Comparison of ENCODE assay signal across 8 cellular contexts in genomic region chr2:230712443-230713330, GRCh38. TPM values are rescaled to one million over a fixed set of nuclear protein-coding genes. Genes with fewer than 3 reads are reported as not detected.
DNase-seq lines count a peak whose midpoint lies in the region; ATAC-seq and TF ChIP-seq lines count a peak whose summit lies in the region.

Gene CAB39 (plus strand): TSS chr2:230712842. CDS start chr2:230760002, 47,160 bp downstream.

- H3K27ac Mint-ChIP-seq in WTC11 = peak within 1 kb of the TSS; percentile 93

- H3K27me3 ChIP-seq in AG04450 (ENCODE audit: control insufficient read depth, insufficient read depth, low read length) = no peaks in the 10 kb centered on the region

- DNase-seq in AG04450 (ENCODE audit: low read depth, low spot score) (peak; percentile 67), NCI-H2227 treated with DMSO at 0.1 percent for 48 hours (lab: John Stamatoyannopoulos, UW) (peak; percentile 90), WTC11 (ENCODE audit: low spot score) (peak; percentile 85), cardiac fibroblast (ENCODE audit: low read depth in 2 of 2) (peak; percentile 83 to 91), inferior parietal cortex (ENCODE audit: extremely low spot score) (peak; percentile 91)
- peak; percentile 72 to 80 for DNase-seq in stimulated activated CD4-positive, alpha-beta T cell treated with anti-CD3 and anti-CD28 coated beads, Interleukin-12 subunit alpha, Interleukin-12 subunit beta, amount 100 ng/mL, for 24 hours (ENCODE audit: low read depth in 2 of 2)

- ATAC-seq in GM18873 (IDR thresholded peaks at IDR 0.05; ENCODE audit: low FRiP score, unreplicated experiment) (peak; percentile 69), HG03139 (IDR thresholded peaks at IDR 0.05; ENCODE audit: unreplicated experiment) (peak; percentile 79), WTC11 (peak; percentile 89)

- POLR2A ChIA-PET in AG04450 (lab: Yijun Ruan, JAX) = interaction anchor here (0.7 to 1.0 kb wide), 3 partner anchors 11 to 99 kb away, joined by 3 to 4 read pairs (median 3); no protein-coding TSS in a partner anchor
- POLR2A ChIA-PET in WTC11 (lab: Charles Lee) = no interaction called here

- peak within 1 kb of the TSS; percentile 90 for H3K27ac ChIP-seq in AG04450 (ENCODE audit: low read depth, low read length)

- peak within 1 kb of the TSS; percentile 96 for H3K4me3 Mint-ChIP-seq in WTC11

- H3K9me3 Mint-ChIP-seq in WTC11 = no peaks in the 10 kb centered on the region

- CTCF ChIA-PET in AG04450 (lab: Charles Lee) = interaction anchor here (0.6 to 4.1 kb wide), 11 partner anchors 8 to 646 kb away, joined by 3 to 50 read pairs (median 3); no protein-coding TSS in a partner anchor
- CTCF ChIA-PET in WTC11 (lab: Charles Lee) = interaction anchor here (0.6 to 2.2 kb wide), 6 partner anchors 9 to 85 kb away, joined by 3 to 5 read pairs (median 5); no protein-coding TSS in a partner anchor

- H3K9me3 ChIP-seq in AG04450 (ENCODE audit: control insufficient read depth, insufficient read depth, low read length) = no peaks in the 10 kb centered on the region; the same call in 1 of the 2 replicates

- no peaks in the 10 kb centered on the region for H3K27me3 Mint-ChIP-seq in WTC11 (ENCODE audit: low read depth)

- TF ChIP-seq CTCF in AG04450 (IDR thresholded peaks at IDR 0.05; ENCODE audit: low read depth, low read length) (peak; percentile 62), WTC11 (IDR thresholded peaks at IDR 0.05) (no peak; the same call in 1 of the 2 replicates), cardiac fibroblast (IDR thresholded peaks at IDR 0.05; ENCODE audit: low read depth, low read length) (peak; percentile 36)

- peaks cover 5% of the 10 kb centered on the region; the same call in 1 of the 2 replicates for H3K36me3 Mint-ChIP-seq in WTC11

- H3K4me3 ChIP-seq in AG04450 (ENCODE audit: low read depth, low read length) = peak within 1 kb of the TSS; percentile 84
- peak within 1 kb of the TSS; percentile 77 to 89 for H3K4me3 ChIP-seq in cardiac fibroblast (replicated peaks in 1 of 2; ENCODE audit: low read depth in 2 of 2, low read length in 2 of 2)

- peaks cover 29% of the 10 kb centered on the region for H3K4me1 Mint-ChIP-seq in WTC11

TF ChIP-seq in WTC11, 78 proteins besides CTCF, POLR2A, EP300 and RAD21 (continues in another document):
- TF ChIP-seq NR1H2 (CRISPR knock-in tag; IDR thresholded peaks at IDR 0.05) = no peak
- no peak for TF ChIP-seq RELA (CRISPR knock-in tag; IDR thresholded peaks at IDR 0.05; ENCODE audit: borderline replicate concordance)
- TF ChIP-seq FOXK1 (CRISPR knock-in tag; IDR thresholded peaks at IDR 0.05) = peak; percentile 82
- TF ChIP-seq ZNF121 (CRISPR knock-in tag; IDR thresholded peaks at IDR 0.05) = no peak
- TF ChIP-seq PRRX2 (CRISPR knock-in tag; IDR thresholded peaks at IDR 0.05) = no peak
- peak; percentile 54; the same call in 1 of the 2 replicates for TF ChIP-seq ZNF232 (CRISPR knock-in tag; IDR thresholded peaks at IDR 0.05)
- TF ChIP-seq JUN (CRISPR knock-in tag; IDR thresholded peaks at IDR 0.05) = no peak
- peak; percentile 22; the same call in 1 of the 2 replicates for TF ChIP-seq MYBL2 (CRISPR knock-in tag; IDR thresholded peaks at IDR 0.05)
- TF ChIP-seq TEAD1 (CRISPR knock-in tag; IDR thresholded peaks at IDR 0.05) = no peak
- TF ChIP-seq ATF2 (CRISPR knock-in tag; IDR thresholded peaks at IDR 0.05; ENCODE audit: borderline replicate concordance, low read depth) = no peak
- TF ChIP-seq CREM (CRISPR knock-in tag; IDR thresholded peaks at IDR 0.05) = peak; percentile 75; the same call in 1 of the 2 replicates
- no peak for TF ChIP-seq ZMAT4 (CRISPR knock-in tag; IDR thresholded peaks at IDR 0.05)
- no peak for TF ChIP-seq AR (CRISPR knock-in tag; IDR thresholded peaks at IDR 0.05)
- no peak for TF ChIP-seq ZNF425 (CRISPR knock-in tag; conservative IDR thresholded peaks at IDR 0.05)
- TF ChIP-seq GABPB1 (CRISPR knock-in tag; IDR thresholded peaks at IDR 0.05) = peak; percentile 73
- TF ChIP-seq MLX (CRISPR knock-in tag; IDR thresholded peaks at IDR 0.05) = no peak
- TF ChIP-seq HMGXB4 (CRISPR knock-in tag; IDR thresholded peaks at IDR 0.05) = peak; percentile 90
- no peak for TF ChIP-seq HMGA2 (CRISPR knock-in tag; IDR thresholded peaks at IDR 0.05)

RNA-seq across cellular contexts. Expression of gene CAB39, which starts in this region (rescaled TPM):
- 60.1 and 72.7 TPM in 2 replicates for polyA plus RNA-seq in AG04450 (2011; rRNA removed)
- polyA minus RNA-seq in AG04450 (2011; rRNA and poly(A)+ RNA removed) = 61.0 and 84.6 TPM in 2 replicates
- total RNA-seq in WTC11 (2021) = 35.6 to 38.9 TPM (median 36.9 TPM) in 3 replicates

Comparison
In these comparisons a context has a peak if more than half of its experiments do, and no peak if none do; other contexts are left out.
1. Peak in every context shown above with its lines: DNase-seq, ATAC-seq, H3K4me3 ChIP-seq and H3K27ac ChIP-seq.